ENCODE assay signal across 17 cellular contexts in genomic region chr5:113000466-113000865, GRCh38. TPM values are rescaled to one million over a fixed set of nuclear protein-coding genes. Genes with fewer than 3 reads are reported as not detected.
DNase-seq lines count a peak whose midpoint lies in the region; ATAC-seq, FAIRE-seq and TF ChIP-seq lines count a peak whose summit lies in the region.
"Had no signal": no experiment of that assay in that cellular context is flagged by ENCODE, and none has a peak within 500 bp of the region (broad histone marks: within the 10 kb centered on the region; RNA-seq: fewer than 3 reads in every experiment).

No MANE protein-coding gene starts in this region.

- H2AFZ ChIP-seq in keratinocyte (ENCODE audit: control insufficient read depth, low read length), result no peak overlapping the region

- no peaks in the 10 kb centered on the region for H3K4me1 ChIP-seq in endodermal cell (ENCODE audit: control insufficient read depth, insufficient read depth, low read length)
- peaks cover 22% of the 10 kb centered on the region for H3K4me1 ChIP-seq in keratinocyte (ENCODE audit: control insufficient read depth, extremely low read depth, insufficient read depth, low read length)
- no peaks in the 10 kb centered on the region for H3K4me1 ChIP-seq in thyroid gland
- peaks cover 0 to 3% (median 0%) of the 10 kb centered on the region in 4 donors for H3K4me1 ChIP-seq in right lobe of liver

- no peak overlapping the region for H3K27ac ChIP-seq in RWPE1
- no peak overlapping the region for H3K27ac ChIP-seq in endodermal cell (ENCODE audit: low read depth, low read length)
- H3K27ac ChIP-seq in keratinocyte (ENCODE audit: control insufficient read depth, insufficient read depth, low read length), result no peak overlapping the region
- H3K27ac ChIP-seq in thyroid gland, result no peak overlapping the region
- H3K27ac ChIP-seq in right lobe of liver, result no peak overlapping the region
- H3K27ac ChIP-seq: C4-2B, SK-N-MC had no signal

- FAIRE-seq in keratinocyte (lab: Jason Lieb, UNC), result no peak
- no peak for FAIRE-seq in GM12892 (lab: Jason Lieb, UNC)

- TF ChIP-seq CTCF in RWPE1 (conservative IDR thresholded peaks at IDR 0.05; ENCODE audit: low read depth) (no peak), endodermal cell (conservative IDR thresholded peaks at IDR 0.05) (no peak), keratinocyte (optimal IDR thresholded peaks at IDR 0.05 in 1 of 3, IDR thresholded peaks at IDR 0.05 in 1 of 3, conservative IDR thresholded peaks at IDR 0.05 in 1 of 3; ENCODE audit: extremely low read depth in 1 of 3, insufficient read depth in 2 of 3, low read length in 3 of 3) (no peak), thyroid gland (IDR thresholded peaks at IDR 0.05) (no peak), right lobe of liver (IDR thresholded peaks at IDR 0.05) (no peak)

- POLR2A ChIA-PET in RWPE1 (lab: Yijun Ruan, JAX; ENCODE audit: low non-redundant PET), result no interaction called here

- H3K4me1 Mint-ChIP-seq in endodermal cell, result peaks cover 5% of the 10 kb centered on the region

- H3K36me3 ChIP-seq in endodermal cell (ENCODE audit: control insufficient read depth, insufficient read depth, low read length), result peaks cover 81% of the 10 kb centered on the region
- peaks cover 7 to 16% of the 10 kb centered on the region in 2 experiments for H3K36me3 ChIP-seq in keratinocyte (ENCODE audit: control insufficient read depth in 2 of 2, extremely low read depth in 1 of 2, insufficient read depth in 2 of 2, low read length in 2 of 2)
- H3K36me3 ChIP-seq in thyroid gland, result peaks cover 15 to 23% of the 10 kb centered on the region in 2 donors
- peaks cover 0 to 24% (median 6%) of the 10 kb centered on the region in 4 donors for H3K36me3 ChIP-seq in right lobe of liver

- H3K27me3 ChIP-seq in endodermal cell (ENCODE audit: control insufficient read depth, insufficient read depth, low read length, poor library complexity, severe bottlenecking) (no peaks in the 10 kb centered on the region), keratinocyte (ENCODE audit: control insufficient read depth, extremely low read depth, insufficient read depth, low read length) (no peaks in the 10 kb centered on the region), thyroid gland (no peaks in the 10 kb centered on the region), right lobe of liver (no peaks in the 10 kb centered on the region)

- TF ChIP-seq POLR2A in thyroid gland (IDR thresholded peaks at IDR 0.05) (no peak), GM12892 (IDR thresholded peaks at IDR 0.05; ENCODE audit: low read depth, low read length) (no peak), right lobe of liver (IDR thresholded peaks at IDR 0.05) (no peak)

- CTCF ChIA-PET in RWPE1 (lab: Yijun Ruan, JAX), result interaction anchor here (0.7 kb wide), 1 partner anchor 21 kb away, joined by 3 read pairs; no protein-coding TSS in a partner anchor

- H3K36me3 Mint-ChIP-seq in endodermal cell (ENCODE audit: low read depth), result peaks cover 53% of the 10 kb centered on the region

- H3K9ac ChIP-seq in endodermal cell (ENCODE audit: extremely low read depth, low read length, poor library complexity, severe bottlenecking) (no peak overlapping the region), keratinocyte (ENCODE audit: control insufficient read depth, extremely low read depth, insufficient read depth, low read length) (no peak overlapping the region)

- peaks cover 35% of the 10 kb centered on the region for H3K79me2 ChIP-seq in keratinocyte (ENCODE audit: control insufficient read depth, insufficient read depth, low read length)

- H3K4me3 Mint-ChIP-seq in endodermal cell, result no peak overlapping the region
- H3K4me3 Mint-ChIP-seq: H9 had no signal

- H3K9me3 ChIP-seq in endodermal cell (ENCODE audit: control insufficient read depth, low read length), result no peaks in the 10 kb centered on the region
- no peaks in the 10 kb centered on the region for H3K9me3 ChIP-seq in keratinocyte (ENCODE audit: control insufficient read depth, low read depth, low read length)
- no peaks in the 10 kb centered on the region for H3K9me3 ChIP-seq in thyroid gland
- H3K9me3 ChIP-seq in right lobe of liver, result no peaks in the 10 kb centered on the region

- no peaks in the 10 kb centered on the region for H4K20me1 ChIP-seq in keratinocyte (ENCODE audit: control insufficient read depth, extremely low read depth, insufficient read depth, low read length)

- 96 to 100% methylated on average over 1 to 2 of the region's 2 CpGs for WGBS in endodermal cell (ENCODE audit: insufficient coverage in 1 of 2, insufficient read length in 1 of 2), 2 experiments
- 87 to 91% methylated on average over 2 of the region's 2 CpGs for WGBS in thyroid gland, 2 donors
- 91% methylated on average over 2 of the region's 2 CpGs for WGBS in right lobe of liver (ENCODE audit: insufficient coverage, low coverage, low lambda C conversion rate, missing lambda C conversion rate)

- DNase-seq in HCEC 1CT, result peak; percentile 46
- DNase-seq in RWPE1 (ENCODE audit: low spot score), result peak; percentile 27
- DNase-seq in endodermal cell, result no peak
- DNase-seq in keratinocyte (ENCODE audit: low read depth, low spot score), result no peak
- no peak for DNase-seq in thyroid gland
- no peak for DNase-seq in GM12892 (ENCODE audit: insufficient read length)
- DNase-seq in right lobe of liver, result no peak
- DNase-seq: DMS 273 treated with DMSO at 0.1 percent for 48 hours, GF-D8, H9, KBM-7, NCI-H1417 treated with DMSO at 0.1 percent for 48 hours, NCI-H2029, NCI-H774, Right ventricle myocardium superior had no signal

- H3K4me3 ChIP-seq in endodermal cell (ENCODE audit: low read length) (no peak overlapping the region), keratinocyte (ENCODE audit: control insufficient read depth in 2 of 3, extremely low read depth in 1 of 3, insufficient read depth in 2 of 3, low read depth in 1 of 3, low read length in 3 of 3) (no peak overlapping the region), thyroid gland (replicated peaks in 1 of 3) (no peak overlapping the region), right lobe of liver (no peak overlapping the region)
- H3K4me3 ChIP-seq: SK-N-MC had no signal

- H3K9me1 ChIP-seq in keratinocyte (ENCODE audit: control insufficient read depth, extremely low read depth, insufficient read depth, low read length), result no peaks in the 10 kb centered on the region

- H3K4me2 ChIP-seq in keratinocyte (ENCODE audit: control insufficient read depth, extremely low read depth, insufficient read depth, low read depth, low read length), result peak overlapping the region; percentile 20

- no peak for ATAC-seq in right lobe of liver

- H3K27me3 Mint-ChIP-seq in endodermal cell (ENCODE audit: insufficient read depth), result no peaks in the 10 kb centered on the region

- intact Hi-C loops in thyroid gland (cut with DNase I), result no loop called here
- intact Hi-C loops in right lobe of liver (cut with DNase I), result no loop called here

- peak overlapping the region; percentile 49 for H3K27ac Mint-ChIP-seq in endodermal cell
- H3K27ac Mint-ChIP-seq: H9 had no signal

- dilution Hi-C loops in keratinocyte (cut with MboI; ENCODE audit: extremely low pct_ligation_motif_present, low sequenced_read_pairs), result no loop called here

- no peaks in the 10 kb centered on the region for H3K9me3 Mint-ChIP-seq in endodermal cell
- H3K9me3 Mint-ChIP-seq: H9 had no signal

RNA-seq across cellular contexts. Expression of gene DCP2, which starts 23.9 kb away (rescaled TPM):
- total RNA-seq in endodermal cell, result 100 to 1,000 TPM; 152 to 154 TPM
- 29.1 TPM for polyA plus RNA-seq in endodermal cell (2013, experiment 1 of 2)
- polyA plus RNA-seq in endodermal cell (2013, experiment 2 of 2), result 41.9 TPM
- polyA plus RNA-seq in keratinocyte, result 6.7 to 11.8 TPM (median 10.1 TPM) in 3 replicates
- 11.3 TPM for polyA plus RNA-seq in keratinocyte (2011; ENCODE audit: low read depth)
- 5.7 and 9.1 TPM in 2 replicates for polyA plus RNA-seq in keratinocyte (2011; cell fraction: cytosol; rRNA removed)
- 7.5 and 10.7 TPM in 2 replicates for polyA plus RNA-seq in keratinocyte (2011; cell fraction: nucleus; rRNA removed)
- 8.5 and 10.5 TPM in 2 replicates for polyA plus RNA-seq in keratinocyte (2012; ENCODE audit: low replicate concordance)
- 7.4 to 22.0 TPM (median 21.7 TPM) in 3 replicates for polyA minus RNA-seq in keratinocyte
- polyA minus RNA-seq in keratinocyte (2011; cell fraction: cytosol; rRNA and poly(A)+ RNA removed), result 7.1 TPM
- 13.1 and 21.5 TPM in 2 replicates for polyA minus RNA-seq in keratinocyte (2011; cell fraction: nucleus; rRNA and poly(A)+ RNA removed)
- 10 to 100 TPM; 26.2 to 34.5 (median 27.5) TPM for total RNA-seq in thyroid gland
- polyA plus RNA-seq in GM12892 (2012; ENCODE audit: missing spikeins), result 29.5 TPM
- total RNA-seq in right lobe of liver, result 10 to 100 TPM; 12.0 to 20.8 (median 14.6) TPM

Comparison
In these comparisons a context has a peak if more than half of its experiments do, and no peak if none do; other contexts are left out.
1. DNase-seq: peak in HCEC 1CT (single experiment) and RWPE1 (single experiment); none in endodermal cell (single experiment), keratinocyte (single experiment), thyroid gland (0 of 2), GM12892 (single experiment) and right lobe of liver (0 of 3).
2. RNA of gene DCP2, which starts 23.9 kb away (total RNA-seq): 152 to 154 TPM in endodermal cell; 26.2 to 34.5 TPM in thyroid gland and 12.0 to 20.8 TPM in right lobe of liver; every median in the first group is over 4 times any median in the second.